11 cellular contexts compared by ENCODE assay signal in the genomic region with DNA sequence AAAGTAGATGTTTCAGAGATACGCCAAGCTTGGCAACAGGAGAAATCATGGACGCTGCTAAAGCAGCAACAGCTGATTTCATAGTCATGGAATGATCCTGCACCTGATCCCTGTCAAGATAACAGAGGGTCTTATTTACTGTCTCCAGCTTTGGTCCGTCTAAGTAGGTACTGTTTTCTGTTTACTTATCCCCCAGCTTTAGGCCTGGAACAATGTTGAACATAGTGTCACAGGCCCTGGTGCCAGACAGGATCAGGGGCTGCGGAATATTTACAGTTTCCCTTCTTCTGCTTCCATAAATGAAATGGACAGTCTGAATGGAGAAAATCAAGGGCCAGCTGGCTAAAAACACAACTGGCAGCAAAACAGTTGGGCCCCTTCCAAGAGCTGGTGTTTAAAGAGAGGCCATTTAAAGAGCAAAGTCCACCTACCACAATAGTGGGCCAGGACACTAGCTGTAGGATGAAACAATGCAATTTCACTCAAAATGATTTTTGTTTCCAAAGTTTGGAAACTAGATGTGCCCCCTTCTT. TPM values are rescaled to one million over a fixed set of nuclear protein-coding genes. Genes with fewer than 3 reads are reported as not detected.
DNase-seq lines count a peak whose midpoint lies in the region; TF ChIP-seq lines count a peak whose summit lies in the region.
"Had no signal": no experiment of that assay in that cellular context is flagged by ENCODE, and none has a peak within 500 bp of the region (broad histone marks: within the 10 kb centered on the region; RNA-seq: fewer than 3 reads in every experiment).

No MANE protein-coding gene starts in this region.

- DNase-seq in amygdala (lab: John Stamatoyannopoulos, UW) (peak in 35 of 56 donors; percentile 17 to 84 (median 42)), inferior parietal cortex (ENCODE audit: extremely low spot score) (peak; percentile 73), stomach (peak; percentile 37), SKM-1 treated with dmso at 0.1 percent for 144 hours (lab: John Stamatoyannopoulos, UW; ENCODE audit: unreplicated experiment) (no peak), H4 (ENCODE audit: low spot score) (no peak)
- no peak for DNase-seq in activated T-cell treated with anti-CD3 and anti-CD28 coated beads, Interleukin-2, amount 50 U/mL, for 24 hours
- DNase-seq: activated naive CD4-positive, alpha-beta T cell treated with anti-CD3 and anti-CD28 coated beads for 36 hours; dermis blood vessel endothelial cell; NCI-H1417; T-helper 1 cell had no signal

- peaks cover 69% of the 10 kb centered on the region for H3K27me3 Mint-ChIP-seq in activated T-cell treated with anti-CD3 and anti-CD28 coated beads, Interleukin-2, amount 50 U/mL, for 24 hours

- 36 to 48% (median 39%) methylated on average over 4 of the region's 4 CpGs for WGBS in stomach, 5 donors

- H3K4me1 Mint-ChIP-seq in activated T-cell treated with anti-CD3 and anti-CD28 coated beads, Interleukin-2, amount 50 U/mL, for 24 hours (ENCODE audit: low read depth), result peaks cover 16% of the 10 kb centered on the region

- no peak for TF ChIP-seq POLR2A in stomach (IDR thresholded peaks at IDR 0.05)

- no peak overlapping the region for H3K27ac ChIP-seq in HUES6 (ENCODE audit: low read depth, low read length)
- peak overlapping the region in 1 of 5 donors; percentile 32 for H3K27ac ChIP-seq in stomach

- TF ChIP-seq CTCF in stomach (IDR thresholded peaks at IDR 0.05), result no peak

- H3K36me3 Mint-ChIP-seq in activated T-cell treated with anti-CD3 and anti-CD28 coated beads, Interleukin-2, amount 50 U/mL, for 24 hours (ENCODE audit: low read depth), result no peaks in the 10 kb centered on the region

- no peaks in the 10 kb centered on the region; the same call in 1 of the 2 replicates for H3K36me3 ChIP-seq in HUES6 (ENCODE audit: control insufficient read depth, insufficient read depth, low read length)
- H3K36me3 ChIP-seq in stomach, result no peaks in the 10 kb centered on the region

- H3K9me3 Mint-ChIP-seq in activated T-cell treated with anti-CD3 and anti-CD28 coated beads, Interleukin-2, amount 50 U/mL, for 24 hours, result no peaks in the 10 kb centered on the region
- H3K9me3 Mint-ChIP-seq: activated naive CD4-positive, alpha-beta T cell treated with anti-CD3 and anti-CD28 coated beads for 36 hours had no signal

- H3K4me1 ChIP-seq in HUES6 (ENCODE audit: control insufficient read depth, insufficient read depth, low read length) (peaks cover 10% of the 10 kb centered on the region; the same call in 1 of the 2 replicates), stomach (peaks cover 9 to 28% (median 26%) of the 10 kb centered on the region in 4 donors)

- no peak for TF ChIP-seq EP300 in stomach (IDR thresholded peaks at IDR 0.05)

- peak overlapping the region; percentile 85 for H3K4me3 ChIP-seq in HUES6 (ENCODE audit: low read depth, low read length)
- H3K4me3 ChIP-seq in stomach, result peak overlapping the region in 1 of 4 donors; percentile 3

- no peak overlapping the region for H3K27ac Mint-ChIP-seq in activated T-cell treated with anti-CD3 and anti-CD28 coated beads, Interleukin-2, amount 50 U/mL, for 24 hours
- H3K27ac Mint-ChIP-seq: activated naive CD4-positive, alpha-beta T cell treated with anti-CD3 and anti-CD28 coated beads for 36 hours had no signal

- H3K9ac ChIP-seq in HUES6 (ENCODE audit: low read length), result no peak overlapping the region

- no peak overlapping the region for H3K4me3 Mint-ChIP-seq in activated T-cell treated with anti-CD3 and anti-CD28 coated beads, Interleukin-2, amount 50 U/mL, for 24 hours
- H3K4me3 Mint-ChIP-seq: activated naive CD4-positive, alpha-beta T cell treated with anti-CD3 and anti-CD28 coated beads for 36 hours had no signal

- peaks cover 30% of the 10 kb centered on the region for H3K27me3 ChIP-seq in HUES6 (ENCODE audit: control insufficient read depth, insufficient read depth, low read length)
- peaks cover 0 to 39% (median 20%) of the 10 kb centered on the region in 3 donors for H3K27me3 ChIP-seq in stomach

- intact Hi-C loops in stomach (cut with DNase I; ENCODE audit: low total_unique reads), result no loop called here

- H3K9me3 ChIP-seq in HUES6 (ENCODE audit: control insufficient read depth, insufficient read depth, low read depth, low read length) (peaks cover 6% of the 10 kb centered on the region; the same call in 1 of the 2 replicates), stomach (no peaks in the 10 kb centered on the region)

RNA-seq across cellular contexts. Expression of a gene that starts 2.9 kb away (rescaled TPM):
- 1 to 10 TPM in 2 of 5 donors, under 1 TPM in 1, not detected in 2; under 0.01 to 9.2 (median 3.6) TPM for total RNA-seq in stomach
- polyA plus RNA-seq in stomach, result under 1 TPM; 0.15 to 0.73 (median 0.31) TPM
- 0.95 and 2.1 TPM in 2 replicates for total RNA-seq in H4 (2014; rRNA removed; shearing (Covaris generic))
- total RNA-seq: activated naive CD4-positive, alpha-beta T cell treated with anti-CD3 and anti-CD28 coated beads for 36 hours had no signal

Comparison
In these comparisons a context has a peak if more than half of its experiments do, and no peak if none do; other contexts are left out.
1. DNase-seq: peak in amygdala (35 of 56), inferior parietal cortex (single experiment) and stomach (single experiment); none in SKM-1 treated with dmso at 0.1 percent for 144 hours (single experiment), H4 (single experiment) and activated T-cell treated with anti-CD3 and anti-CD28 coated beads, Interleukin-2, amount 50 U/mL, for 24 hours (single experiment).